Comparison of ENCODE assay signal across 21 cellular contexts in the genomic region with DNA sequence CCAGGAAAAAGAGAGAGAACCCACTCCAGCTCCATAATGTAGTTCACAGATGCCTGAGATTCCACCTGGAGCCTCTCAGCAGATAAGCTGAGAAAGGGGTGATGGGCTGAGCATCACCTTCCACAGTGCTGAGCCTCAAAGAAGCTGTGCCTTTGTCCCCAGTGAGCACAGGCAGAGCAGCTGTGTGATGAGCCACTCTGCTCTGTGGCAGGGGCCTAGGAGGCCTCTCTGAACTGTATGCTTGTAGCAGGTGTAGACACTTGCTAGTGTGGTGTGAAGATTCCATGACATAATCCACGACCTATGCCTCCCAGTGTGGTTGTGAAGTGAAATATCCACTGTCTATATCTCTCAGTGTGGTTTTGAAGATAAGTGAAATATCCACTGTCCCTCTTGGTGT.
DNase-seq lines count a peak whose midpoint lies in the region; ATAC-seq, FAIRE-seq and TF ChIP-seq lines count a peak whose summit lies in the region.
"Had no signal": no experiment of that assay in that cellular context is flagged by ENCODE, and none has a peak within 500 bp of the region (broad histone marks: within the 10 kb centered on the region; RNA-seq: fewer than 3 reads in every experiment).

No MANE protein-coding gene starts in this region.

- H3K4me3 ChIP-seq in HepG2 (replicated peaks in 1 of 3; ENCODE audit: insufficient read depth in 1 of 3, low read depth in 2 of 3, low read length in 3 of 3) (no peak overlapping the region), right lobe of liver (no peak overlapping the region), parathyroid adenoma (ENCODE audit: low read depth, low read length) (no peak overlapping the region), spleen (no peak overlapping the region)
- H3K4me3 ChIP-seq: GM12878, HAP-1 had no signal

- TF ChIP-seq POLR2A in HepG2 (IDR thresholded peaks at IDR 0.05; ENCODE audit: insufficient read depth in 1 of 2, low read depth in 2 of 2, low read length in 2 of 2) (no peak), right lobe of liver (IDR thresholded peaks at IDR 0.05) (no peak), spleen (IDR thresholded peaks at IDR 0.05) (no peak)

- peaks cover 36% of the 10 kb centered on the region for H3K4me1 Mint-ChIP-seq in glutamatergic neuron (ENCODE audit: low read depth, unreplicated experiment)

- H3K27ac ChIP-seq in HepG2 (ENCODE audit: extremely low read length, insufficient read depth, low read length) (peak overlapping the region; percentile 58), right lobe of liver (no peak overlapping the region), parathyroid adenoma (peak overlapping the region; percentile 29), spleen (no peak overlapping the region)
- H3K27ac ChIP-seq: RWPE1 had no signal

- no peak overlapping the region for H3K4me3 Mint-ChIP-seq in glutamatergic neuron (ENCODE audit: unreplicated experiment)
- H3K4me3 Mint-ChIP-seq: CD8-positive, alpha-beta memory T cell had no signal

- H3K4me2 ChIP-seq in HepG2 (ENCODE audit: low read depth, low read length), result no peak overlapping the region
- H3K4me2 ChIP-seq in parathyroid adenoma (ENCODE audit: low read length), result no peak overlapping the region

- in situ Hi-C loops in HepG2 (cut with HindIII; ENCODE audit: extremely low pct_ligation_motif_present, low pct_unique_long_range_greater_than_20kb), result no loop called here

- no peaks in the 10 kb centered on the region for H3K9me3 ChIP-seq in HepG2 (ENCODE audit: low read length)
- H3K9me3 ChIP-seq in right lobe of liver, result no peaks in the 10 kb centered on the region
- H3K9me3 ChIP-seq in parathyroid adenoma (ENCODE audit: control insufficient read depth, low read length), result no peaks in the 10 kb centered on the region
- H3K9me3 ChIP-seq in spleen, result no peaks in the 10 kb centered on the region
- H3K9me3 ChIP-seq: BE2C, HAP-1 had no signal

- TF ChIP-seq CTCF in HepG2 (CRISPR knock-in tag; IDR thresholded peaks at IDR 0.05), result no peak
- no peak for TF ChIP-seq CTCF in right lobe of liver (IDR thresholded peaks at IDR 0.05)
- no peak for TF ChIP-seq CTCF in glutamatergic neuron (IDR thresholded peaks at IDR 0.05; ENCODE audit: partially characterized antibody, unreplicated experiment)
- TF ChIP-seq CTCF in parathyroid adenoma (IDR thresholded peaks at IDR 0.05), result no peak
- no peak for TF ChIP-seq CTCF in spleen (IDR thresholded peaks at IDR 0.05 in 8 of 11, conservative IDR thresholded peaks at IDR 0.05 in 3 of 11)

- BruUV-seq in HepG2 (replicated peaks; lab: Mats Ljungman, UMichigan), result no TSS peak

- no peaks in the 10 kb centered on the region for H4K20me1 ChIP-seq in HepG2 (ENCODE audit: insufficient read depth, low read length)

- H3K27me3 ChIP-seq in HepG2 (ENCODE audit: control insufficient read depth in 1 of 2, insufficient read depth in 2 of 2, low read length in 2 of 2) (no peaks in the 10 kb centered on the region), right lobe of liver (no peaks in the 10 kb centered on the region), parathyroid adenoma (ENCODE audit: control insufficient read depth, insufficient read depth, low read length) (no peaks in the 10 kb centered on the region), spleen (replicated peaks in 1 of 7) (no peaks in the 10 kb centered on the region)
- H3K27me3 ChIP-seq: BE2C had no signal

- H3K9me3 Mint-ChIP-seq in glutamatergic neuron (ENCODE audit: unreplicated experiment), result peaks cover 10% of the 10 kb centered on the region
- H3K9me3 Mint-ChIP-seq: CD8-positive, alpha-beta memory T cell had no signal

- 100% methylated on average over 1 of the region's 1 CpG for WGBS in HepG2 (ENCODE audit: low lambda C conversion rate)
- whole genome bisulfite sequencing in right lobe of liver (ENCODE audit: insufficient coverage, low coverage, low lambda C conversion rate, missing lambda C conversion rate), result no CpG with 5 or more reads among the region's 1 CpG
- WGBS in spleen, 5 donors, result 62 to 88% (median 71%) methylated on average over 1 of the region's 1 CpG

- TF ChIP-seq RAD21 in HepG2 (CRISPR knock-in tag; IDR thresholded peaks at IDR 0.05), result no peak

- no peak for FAIRE-seq in HepG2 (lab: Jason Lieb, UNC)
- FAIRE-seq: GM12878 had no signal

- peak overlapping the region; percentile 3 for H3K27ac Mint-ChIP-seq in glutamatergic neuron (ENCODE audit: unreplicated experiment)

- ATAC-seq in HepG2 (no peak), right lobe of liver (no peak), GM21390 (IDR thresholded peaks at IDR 0.05; ENCODE audit: unreplicated experiment) (no peak)
- ATAC-seq: GM12878, PC-3 had no signal

- H3K36me3 ChIP-seq in HepG2 (replicated peaks in 1 of 2; ENCODE audit: control insufficient read depth in 1 of 2, insufficient read depth in 2 of 2, low read length in 2 of 2), result no peaks in the 10 kb centered on the region
- no peaks in the 10 kb centered on the region for H3K36me3 ChIP-seq in right lobe of liver
- H3K36me3 ChIP-seq in parathyroid adenoma (ENCODE audit: control insufficient read depth, insufficient read depth, low read length), result no peaks in the 10 kb centered on the region
- H3K36me3 ChIP-seq in spleen, result no peaks in the 10 kb centered on the region
- H3K36me3 ChIP-seq: BE2C, HAP-1 had no signal

- H3K79me2 ChIP-seq in HepG2 (ENCODE audit: insufficient read depth, low read length) (no peaks in the 10 kb centered on the region), parathyroid adenoma (peaks cover 6% of the 10 kb centered on the region)

- H3K9ac ChIP-seq in HepG2 (ENCODE audit: insufficient read depth, low read depth, low read length), result no peak overlapping the region
- H3K9ac ChIP-seq in parathyroid adenoma, result no peak overlapping the region

- peaks cover 12% of the 10 kb centered on the region for H3K36me3 Mint-ChIP-seq in glutamatergic neuron (ENCODE audit: unreplicated experiment)
- H3K36me3 Mint-ChIP-seq: CD8-positive, alpha-beta memory T cell had no signal

- intact Hi-C loops in HepG2 (cut with micrococcal nuclease; ENCODE audit: unreplicated experiment), result no loop called here
- intact Hi-C loops in right lobe of liver (cut with DNase I), result no loop called here
- intact Hi-C loops in spleen (cut with DNase I; ENCODE audit: low total_unique reads), result no loop called here

- DNase-seq in HepG2 (ENCODE audit: low spot score) (no peak), right lobe of liver (no peak), glutamatergic neuron (no peak), HPDE6-E6E7 (ENCODE audit: extremely low spot score) (no peak), spleen (no peak)
- no peak for DNase-seq in stimulated activated CD4-positive, alpha-beta T cell treated with anti-CD3 and anti-CD28 coated beads, Interleukin-4, amount 100 ng/mL, for 24 hours
- DNase-seq: 8988T; BE2C; CD8-positive, alpha-beta memory T cell; DMS79 treated with DMSO at 0.1 percent for 48 hours; GDM1; NCI-H1417; NCI-H187 treated with DMSO at 0.1 percent for 48 hours; NCI-H345; NCI-H526 treated with DMSO at 0.1 percent for 48 hours; PC-3 had no signal

- POLR2A ChIA-PET in HepG2 (lab: Yijun Ruan, JAX), result interaction anchor here (0.6 to 2.4 kb wide), 12 partner anchors 12 to 203 kb away, joined by 3 to 17 read pairs (median 4); no protein-coding TSS in a partner anchor

- TF ChIP-seq EP300 in HepG2 (IDR thresholded peaks at IDR 0.05; ENCODE audit: low read depth in 2 of 2, low read length in 2 of 2), result no peak
- TF ChIP-seq EP300 in HepG2 (CRISPR knock-in tag; IDR thresholded peaks at IDR 0.05; ENCODE audit: borderline replicate concordance), result no peak

- no peak overlapping the region for H2AFZ ChIP-seq in HepG2 (ENCODE audit: low read length)
- H2AFZ ChIP-seq in parathyroid adenoma, result no peak overlapping the region

- H3K4me1 ChIP-seq in HepG2 (ENCODE audit: insufficient read depth, low read length) (peaks cover 89% of the 10 kb centered on the region), right lobe of liver (peaks cover 3 to 47% (median 20%) of the 10 kb centered on the region in 4 donors), parathyroid adenoma (peaks cover 49% of the 10 kb centered on the region), spleen (peaks cover 0 to 26% (median 16%) of the 10 kb centered on the region in 6 donors)
- H3K4me1 ChIP-seq: BE2C, HAP-1 had no signal

- CTCF ChIA-PET in HepG2 (lab: Yijun Ruan, JAX; ENCODE audit: low intra/inter-chr PET ratio, low total read pairs), result no interaction called here

- peaks cover 9% of the 10 kb centered on the region for H3K27me3 Mint-ChIP-seq in glutamatergic neuron (ENCODE audit: unreplicated experiment)
- H3K27me3 Mint-ChIP-seq: CD8-positive, alpha-beta memory T cell had no signal

TF ChIP-seq in HepG2, 621 proteins besides CTCF, POLR2A, EP300 and RAD21:
- TF ChIP-seq SMAD9 (CRISPR knock-in tag; IDR thresholded peaks at IDR 0.05), result no peak
- 0 out of 2 replicates have a peak, but pooled peaks have one; percentile 18 for TF ChIP-seq ZNF790 (CRISPR knock-in tag; IDR thresholded peaks at IDR 0.05; ENCODE audit: borderline replicate concordance)

Comparison
In these comparisons a context has a peak if more than half of its experiments do, and no peak if none do; other contexts are left out.
1. H3K27ac ChIP-seq: peak in HepG2 (single experiment) and parathyroid adenoma (single experiment); none in right lobe of liver (0 of 3) and spleen (0 of 8).